ENCODE assay signal across 1 cellular context in genomic region chr16:30924797-30925645, GRCh38.
TF ChIP-seq lines count a peak whose summit lies in the region.

No MANE protein-coding gene starts in this region.

TF ChIP-seq in GM23338, 12 proteins besides CTCF, POLR2A, EP300 and RAD21 (continued from another document):
- TF ChIP-seq, protein P1, sequence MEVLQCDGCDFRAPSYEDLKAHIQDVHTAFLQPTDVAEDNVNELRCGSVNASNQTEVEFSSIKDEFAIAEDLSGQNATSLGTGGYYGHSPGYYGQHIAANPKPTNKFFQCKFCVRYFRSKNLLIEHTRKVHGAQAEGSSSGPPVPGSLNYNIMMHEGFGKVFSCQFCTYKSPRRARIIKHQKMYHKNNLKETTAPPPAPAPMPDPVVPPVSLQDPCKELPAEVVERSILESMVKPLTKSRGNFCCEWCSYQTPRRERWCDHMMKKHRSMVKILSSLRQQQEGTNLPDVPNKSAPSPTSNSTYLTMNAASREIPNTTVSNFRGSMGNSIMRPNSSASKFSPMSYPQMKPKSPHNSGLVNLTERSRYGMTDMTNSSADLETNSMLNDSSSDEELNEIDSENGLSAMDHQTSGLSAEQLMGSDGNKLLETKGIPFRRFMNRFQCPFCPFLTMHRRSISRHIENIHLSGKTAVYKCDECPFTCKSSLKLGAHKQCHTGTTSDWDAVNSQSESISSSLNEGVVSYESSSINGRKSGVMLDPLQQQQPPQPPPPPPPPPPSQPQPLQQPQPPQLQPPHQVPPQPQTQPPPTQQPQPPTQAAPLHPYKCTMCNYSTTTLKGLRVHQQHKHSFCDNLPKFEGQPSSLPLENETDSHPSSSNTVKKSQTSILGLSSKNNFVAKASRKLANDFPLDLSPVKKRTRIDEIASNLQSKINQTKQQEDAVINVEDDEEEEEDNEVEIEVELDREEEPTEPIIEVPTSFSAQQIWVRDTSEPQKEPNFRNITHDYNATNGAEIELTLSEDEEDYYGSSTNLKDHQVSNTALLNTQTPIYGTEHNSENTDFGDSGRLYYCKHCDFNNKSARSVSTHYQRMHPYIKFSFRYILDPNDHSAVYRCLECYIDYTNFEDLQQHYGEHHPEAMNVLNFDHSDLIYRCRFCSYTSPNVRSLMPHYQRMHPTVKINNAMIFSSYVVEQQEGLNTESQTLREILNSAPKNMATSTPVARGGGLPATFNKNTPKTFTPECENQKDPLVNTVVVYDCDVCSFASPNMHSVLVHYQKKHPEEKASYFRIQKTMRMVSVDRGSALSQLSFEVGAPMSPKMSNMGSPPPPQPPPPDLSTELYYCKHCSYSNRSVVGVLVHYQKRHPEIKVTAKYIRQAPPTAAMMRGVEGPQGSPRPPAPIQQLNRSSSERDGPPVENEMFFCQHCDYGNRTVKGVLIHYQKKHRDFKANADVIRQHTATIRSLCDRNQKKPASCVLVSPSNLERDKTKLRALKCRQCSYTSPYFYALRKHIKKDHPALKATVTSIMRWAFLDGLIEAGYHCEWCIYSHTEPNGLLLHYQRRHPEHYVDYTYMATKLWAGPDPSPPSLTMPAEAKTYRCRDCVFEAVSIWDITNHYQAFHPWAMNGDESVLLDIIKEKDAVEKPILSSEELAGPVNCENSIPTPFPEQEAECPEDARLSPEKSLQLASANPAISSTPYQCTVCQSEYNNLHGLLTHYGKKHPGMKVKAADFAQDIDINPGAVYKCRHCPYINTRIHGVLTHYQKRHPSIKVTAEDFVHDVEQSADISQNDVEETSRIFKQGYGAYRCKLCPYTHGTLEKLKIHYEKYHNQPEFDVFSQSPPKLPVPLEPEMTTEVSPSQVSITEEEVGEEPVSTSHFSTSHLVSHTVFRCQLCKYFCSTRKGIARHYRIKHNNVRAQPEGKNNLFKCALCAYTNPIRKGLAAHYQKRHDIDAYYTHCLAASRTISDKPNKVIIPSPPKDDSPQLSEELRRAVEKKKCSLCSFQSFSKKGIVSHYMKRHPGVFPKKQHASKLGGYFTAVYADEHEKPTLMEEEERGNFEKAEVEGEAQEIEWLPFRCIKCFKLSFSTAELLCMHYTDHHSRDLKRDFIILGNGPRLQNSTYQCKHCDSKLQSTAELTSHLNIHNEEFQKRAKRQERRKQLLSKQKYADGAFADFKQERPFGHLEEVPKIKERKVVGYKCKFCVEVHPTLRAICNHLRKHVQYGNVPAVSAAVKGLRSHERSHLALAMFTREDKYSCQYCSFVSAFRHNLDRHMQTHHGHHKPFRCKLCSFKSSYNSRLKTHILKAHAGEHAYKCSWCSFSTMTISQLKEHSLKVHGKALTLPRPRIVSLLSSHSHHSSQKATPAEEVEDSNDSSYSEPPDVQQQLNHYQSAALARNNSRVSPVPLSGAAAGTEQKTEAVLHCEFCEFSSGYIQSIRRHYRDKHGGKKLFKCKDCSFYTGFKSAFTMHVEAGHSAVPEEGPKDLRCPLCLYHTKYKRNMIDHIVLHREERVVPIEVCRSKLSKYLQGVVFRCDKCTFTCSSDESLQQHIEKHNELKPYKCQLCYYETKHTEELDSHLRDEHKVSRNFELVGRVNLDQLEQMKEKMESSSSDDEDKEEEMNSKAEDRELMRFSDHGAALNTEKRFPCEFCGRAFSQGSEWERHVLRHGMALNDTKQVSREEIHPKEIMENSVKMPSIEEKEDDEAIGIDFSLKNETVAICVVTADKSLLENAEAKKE (CRISPR knock-in tag; IDR thresholded peaks at IDR 0.05): no peak
- no peak for TF ChIP-seq POLR2AphosphoS5 (IDR thresholded peaks at IDR 0.05; ENCODE audit: low read depth)
- TF ChIP-seq JUNB (IDR thresholded peaks at IDR 0.05; ENCODE audit: unreplicated experiment): no peak
